Comparison of ENCODE assay signal across 14 cellular contexts in genomic region chr2:131039101-131039440, GRCh38.
"Had no signal": no experiment of that assay in that cellular context is flagged by ENCODE, and none has a peak within 500 bp of the region (broad histone marks: within the 10 kb centered on the region; RNA-seq: fewer than 3 reads in every experiment).

No MANE protein-coding gene starts in this region.

- ATAC-seq: gastrocnemius medialis, left colon, sciatic nerve had no signal

- H3K9me3 Mint-ChIP-seq: activated T-cell treated with anti-CD3 and anti-CD28 coated beads, Interleukin-2, amount 50 U/mL, for 72 hours had no signal

- DNase-seq: activated CD4-positive, alpha-beta T cell treated with anti-CD3 and anti-CD28 coated beads, Interleukin-2, amount 50 U/mL, for 4 hours; activated CD4-positive, CD25-positive, alpha-beta regulatory T cell treated with anti-CD3 and anti-CD28 coated beads, Interleukin-2, amount 50 U/mL, for 72 hours; activated gamma-delta T cell; activated T-cell treated with anti-CD3 and anti-CD28 coated beads, Interleukin-2, amount 50 U/mL, for 72 hours; dermis blood vessel endothelial cell; erythroblast; gastrocnemius medialis; heart right ventricle; left colon; mammary epithelial cell; T1000; tibial artery; uterus had no signal

- H3K27ac ChIP-seq: gastrocnemius medialis, heart right ventricle, tibial artery, uterus had no signal

- H3K27me3 ChIP-seq: gastrocnemius medialis, uterus had no signal

- H3K9me3 ChIP-seq: gastrocnemius medialis, heart right ventricle, tibial artery, uterus had no signal

- H3K4me3 ChIP-seq: gastrocnemius medialis, tibial artery, uterus had no signal

- H3K36me3 ChIP-seq: gastrocnemius medialis, heart right ventricle, uterus had no signal

- H3K27ac Mint-ChIP-seq: activated T-cell treated with anti-CD3 and anti-CD28 coated beads, Interleukin-2, amount 50 U/mL, for 72 hours had no signal

- H3K4me1 ChIP-seq: uterus had no signal
